ENCODE assay signal across 21 cellular contexts in the genomic region with DNA sequence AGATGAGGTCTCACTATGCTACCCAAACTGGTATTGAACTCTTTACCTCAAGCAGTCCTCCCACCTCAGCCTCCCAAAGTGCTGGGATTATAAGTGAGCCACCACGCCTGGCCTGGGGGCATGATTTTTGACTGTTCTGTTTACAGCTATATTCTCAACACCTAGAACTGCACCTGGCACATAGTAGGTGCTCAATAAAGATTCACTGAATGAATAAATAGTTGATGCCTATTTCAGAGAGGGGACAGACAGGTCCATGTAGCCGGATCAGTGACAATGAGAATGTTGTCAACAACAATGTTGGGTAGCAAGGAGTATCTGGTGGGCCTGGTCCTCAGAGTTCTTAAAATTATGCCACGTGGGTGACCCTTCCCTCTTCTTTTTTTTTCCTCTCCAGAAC.
"Had no signal": no experiment of that assay in that cellular context is flagged by ENCODE, and none has a peak within 500 bp of the region (broad histone marks: within the 10 kb centered on the region; RNA-seq: fewer than 3 reads in every experiment).

No MANE protein-coding gene starts in this region.

- H3K27me3 ChIP-seq: dorsolateral prefrontal cortex, foreskin keratinocyte, gastroesophageal sphincter, heart left ventricle, hepatocyte, neutrophil, spleen, tibial nerve, upper lobe of right lung had no signal

- H3K9me3 ChIP-seq: gastroesophageal sphincter, heart left ventricle, mucosa of descending colon, neutrophil, spleen, thoracic aorta, tibial nerve, upper lobe of right lung had no signal

- H3K9ac ChIP-seq: parathyroid adenoma had no signal

- H3K36me3 ChIP-seq: gastroesophageal sphincter, neutrophil, thoracic aorta had no signal

- ATAC-seq: foreskin keratinocyte; gastroesophageal sphincter; heart left ventricle; natural killer cell treated with Interleukin-12 subunit alpha and Interleukin-12 subunit beta and Interleukin-15 and Interleukin-18, amount 100 ng/mL, for 72 hours; stimulated activated memory B cell treated with anti-CD40 and anti-IgM and Interleukin-4, amounts not matched to agents 10 μg/mL and 1 μg/mL and 100 μg/mL, for 72 hours; stimulated activated naive CD8-positive, alpha-beta T cell treated with anti-CD3 and anti-CD28 coated beads, Interleukin-15, Interleukin-2, amounts not matched to agents 100 U/mL and 50 U/mL, for 24 hours; upper lobe of right lung had no signal

- DNase-seq: dorsolateral prefrontal cortex; effector CD4-positive, alpha-beta T cell; foreskin keratinocyte; heart left ventricle; kidney; mesenchymal stem cell; mucosa of descending colon; naive B cell; spleen; stimulated activated CD4-positive, alpha-beta T cell treated with anti-CD3 and anti-CD28 coated beads, Interleukin-4, amount 100 ng/mL, for 4 hours; stimulated activated naive CD8-positive, alpha-beta T cell treated with anti-CD3 and anti-CD28 coated beads, Interleukin-15, Interleukin-2, amounts not matched to agents 100 U/mL and 50 U/mL, for 24 hours; upper lobe of right lung had no signal

- H2AFZ ChIP-seq: hepatocyte, parathyroid adenoma had no signal

- H3K27ac ChIP-seq: foreskin keratinocyte, neutrophil, parathyroid adenoma, thoracic aorta, tibial nerve, upper lobe of right lung had no signal

- H3K4me3 ChIP-seq: dorsolateral prefrontal cortex, gastroesophageal sphincter, heart left ventricle, hepatocyte, mucosa of descending colon, skin epidermis, spleen, thoracic aorta, tibial nerve, upper lobe of right lung had no signal
